In genomic region chr22:19691721-19692341, GRCh38 we compare ENCODE assay signal across 1 cellular context.
TF ChIP-seq lines count a peak whose summit lies in the region.

No MANE protein-coding gene starts in this region.

TF ChIP-seq in WTC11, 78 proteins besides CTCF, POLR2A, EP300 and RAD21:
- TF ChIP-seq STAT6 (CRISPR knock-in tag; conservative IDR thresholded peaks at IDR 0.05; ENCODE audit: low read depth) (no peak), ZNF263 (CRISPR knock-in tag; IDR thresholded peaks at IDR 0.05; ENCODE audit: low read depth) (no peak), PRRX2 (CRISPR knock-in tag; IDR thresholded peaks at IDR 0.05) (no peak), AFF4 (CRISPR knock-in tag; IDR thresholded peaks at IDR 0.05; ENCODE audit: borderline replicate concordance) (no peak), ATF2 (CRISPR knock-in tag; IDR thresholded peaks at IDR 0.05; ENCODE audit: borderline replicate concordance, low read depth) (no peak), CBFB (CRISPR knock-in tag; IDR thresholded peaks at IDR 0.05; ENCODE audit: low read depth) (no peak), ZNF219 (CRISPR knock-in tag; IDR thresholded peaks at IDR 0.05; ENCODE audit: borderline replicate concordance) (no peak), HMGA2 (CRISPR knock-in tag; IDR thresholded peaks at IDR 0.05) (no peak), ATF1 (CRISPR knock-in tag; IDR thresholded peaks at IDR 0.05) (no peak), MYBL2 (CRISPR knock-in tag; IDR thresholded peaks at IDR 0.05) (no peak), ZMAT4 (CRISPR knock-in tag; IDR thresholded peaks at IDR 0.05) (no peak), GABPB1 (CRISPR knock-in tag; IDR thresholded peaks at IDR 0.05) (no peak), ZNF232 (CRISPR knock-in tag; IDR thresholded peaks at IDR 0.05) (no peak)
